ENCODE assay signal across 9 cellular contexts in the genomic region with DNA sequence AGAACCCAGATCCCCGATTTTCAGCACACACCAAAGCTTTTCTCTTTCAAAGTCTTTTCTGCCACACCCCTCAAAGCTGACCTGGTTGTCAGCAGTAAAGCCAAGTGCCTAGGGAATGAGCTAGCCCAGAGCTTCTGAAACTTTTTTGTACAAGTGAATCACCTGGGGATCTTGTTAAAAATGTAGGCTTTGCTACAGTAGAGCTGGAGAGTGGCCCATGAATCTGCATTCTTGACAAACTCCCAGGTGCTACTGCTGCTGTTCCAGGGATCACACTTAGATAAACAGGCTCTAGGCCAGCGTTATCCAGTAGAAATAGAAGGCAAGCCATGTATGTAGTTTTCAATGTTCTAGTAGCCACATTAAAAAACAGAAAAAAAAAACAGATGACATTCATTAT.
"Had no signal": no experiment of that assay in that cellular context is flagged by ENCODE, and none has a peak within 500 bp of the region (broad histone marks: within the 10 kb centered on the region; RNA-seq: fewer than 3 reads in every experiment).

No MANE protein-coding gene starts in this region.

- DNase-seq: GM23248, GOT3, H7, HFFc6, IMR-90, KG1 had no signal

- H3K9me3 ChIP-seq: HAP-1 had no signal

- ATAC-seq: HCT116, K562 had no signal

- H3K4me3 ChIP-seq: GM23248, HAP-1, K562 had no signal

- H3K36me3 ChIP-seq: HAP-1 had no signal

- H3K27ac ChIP-seq: GM23248 had no signal

- H3K4me1 ChIP-seq: HAP-1 had no signal
